Comparison of ENCODE assay signal across 20 cellular contexts in genomic region chr10:102670871-102671434, GRCh38. TPM values are rescaled to one million over a fixed set of nuclear protein-coding genes. Genes with fewer than 3 reads are reported as not detected.
DNase-seq lines count a peak whose midpoint lies in the region; ATAC-seq, FAIRE-seq and TF ChIP-seq lines count a peak whose summit lies in the region.
"Had no signal": no experiment of that assay in that cellular context is flagged by ENCODE, and none has a peak within 500 bp of the region (broad histone marks: within the 10 kb centered on the region; RNA-seq: fewer than 3 reads in every experiment).

No MANE protein-coding gene starts in this region.

- no peak for TF ChIP-seq POLR2A in GM12892 (IDR thresholded peaks at IDR 0.05; ENCODE audit: low read depth, low read length)

- H3K27ac ChIP-seq in neural cell (ENCODE audit: low read length): peak overlapping the region; percentile 68

- H3K27me3 Mint-ChIP-seq in brain: no peaks in the 10 kb centered on the region
- H3K27me3 Mint-ChIP-seq: activated naive CD8-positive, alpha-beta T cell treated with anti-CD3 and anti-CD28 coated beads, Interleukin-2, amount 10 ng/mL, durations not matched to agents 7 days and 5 days; stimulated activated naive B cell treated with anti-CD40 and anti-IgM and Interleukin-4, amounts not matched to agents 10 μg/mL and 1 μg/mL and 100 μg/mL, for 72 hours had no signal

- H3K9ac ChIP-seq in Loucy (ENCODE audit: low read depth, low read length, poor library complexity, severe bottlenecking) (peak overlapping the region; percentile 21), neural cell (ENCODE audit: low read length) (peak overlapping the region; percentile 49)

- H3K27ac Mint-ChIP-seq in brain: peak overlapping the region; percentile 78 to 93 (median 91)
- H3K27ac Mint-ChIP-seq: activated naive CD8-positive, alpha-beta T cell treated with anti-CD3 and anti-CD28 coated beads, Interleukin-2, amount 10 ng/mL, durations not matched to agents 7 days and 5 days; stimulated activated naive B cell treated with anti-CD40 and anti-IgM and Interleukin-4, amounts not matched to agents 10 μg/mL and 1 μg/mL and 100 μg/mL, for 72 hours had no signal

- TF ChIP-seq CTCF in Loucy (conservative IDR thresholded peaks at IDR 0.05; ENCODE audit: low read length) (no peak), brain (conservative IDR thresholded peaks at IDR 0.05) (no peak), neural cell (IDR thresholded peaks at IDR 0.05; ENCODE audit: poor library complexity, severe bottlenecking) (no peak)

- H3K4me2 ChIP-seq in Loucy (ENCODE audit: low read depth, low read length, poor library complexity, severe bottlenecking): no peak overlapping the region
- no peak overlapping the region for H3K4me2 ChIP-seq in neural cell (ENCODE audit: low read length)

- TF ChIP-seq RAD21 in neural cell (conservative IDR thresholded peaks at IDR 0.05): no peak

- no peak for FAIRE-seq in GM12892 (lab: Jason Lieb, UNC)
- FAIRE-seq: pancreas, small intestine had no signal

- no peaks in the 10 kb centered on the region for H3K36me3 ChIP-seq in Loucy (ENCODE audit: insufficient read depth, low read length)
- H3K36me3 ChIP-seq in neural cell (ENCODE audit: insufficient read depth, low read length): no peaks in the 10 kb centered on the region
- H3K36me3 ChIP-seq: HAP-1, pancreas had no signal

- no peak for ATAC-seq in HG02884 (IDR thresholded peaks at IDR 0.05; ENCODE audit: unreplicated experiment)
- ATAC-seq: stimulated activated naive B cell treated with anti-CD40 and anti-IgM and Interleukin-4, amounts not matched to agents 10 μg/mL and 1 μg/mL and 100 μg/mL, for 72 hours had no signal

- H3K4me3 Mint-ChIP-seq in brain: peak overlapping the region in 3 of 5 experiments; percentile 4 to 45 (median 33)
- H3K4me3 Mint-ChIP-seq: activated naive CD8-positive, alpha-beta T cell treated with anti-CD3 and anti-CD28 coated beads, Interleukin-2, amount 10 ng/mL, durations not matched to agents 7 days and 5 days; stimulated activated naive B cell treated with anti-CD40 and anti-IgM and Interleukin-4, amounts not matched to agents 10 μg/mL and 1 μg/mL and 100 μg/mL, for 72 hours had no signal

- no peaks in the 10 kb centered on the region for H4K20me1 ChIP-seq in Loucy (ENCODE audit: insufficient read depth, low read length, poor library complexity, severe bottlenecking)
- no peaks in the 10 kb centered on the region for H4K20me1 ChIP-seq in neural cell (ENCODE audit: insufficient read depth)

- no peak for TF ChIP-seq EP300 in neural cell (conservative IDR thresholded peaks at IDR 0.05; ENCODE audit: poor library complexity, severe bottlenecking)

- H3K9me2 ChIP-seq in Loucy (replicated peaks; ENCODE audit: low read depth, low read length): no peaks in the 10 kb centered on the region
- H3K9me2 ChIP-seq in neural cell (ENCODE audit: insufficient read depth, low read length): no peaks in the 10 kb centered on the region

- in situ Hi-C loops in G401 (cut with HindIII; ENCODE audit: low sequenced_read_pairs): no loop called here

- DNase-seq in G401 (ENCODE audit: low spot score): peak; percentile 57
- no peak for DNase-seq in NCI-H1417 treated with DMSO at 0.1 percent for 48 hours (lab: John Stamatoyannopoulos, UW)
- DNase-seq in GM12892 (ENCODE audit: insufficient read length): no peak
- DNase-seq: activated CD4-positive, alpha-beta T cell treated with anti-CD3 and anti-CD28 coated beads for 48 hours; activated naive CD8-positive, alpha-beta T cell treated with anti-CD3 and anti-CD28 coated beads, Interleukin-2, amount 10 ng/mL, durations not matched to agents 7 days and 5 days; AML-193; cerebellar nuclear complex; DND-41; KG1; NCI-H1417; NCI-H748 treated with DMSO at 0.1 percent for 48 hours; RPMI8226; small intestine; stimulated activated naive B cell treated with anti-CD40 and anti-IgM and Interleukin-4, amounts not matched to agents 10 μg/mL and 1 μg/mL and 100 μg/mL, for 72 hours had no signal

- H3K4me1 ChIP-seq in Loucy (ENCODE audit: insufficient read depth, low read length, poor library complexity, severe bottlenecking): peaks cover 69% of the 10 kb centered on the region

- H3K4me3 ChIP-seq in Loucy (ENCODE audit: low read length, poor library complexity, severe bottlenecking) (no peak overlapping the region), neural cell (ENCODE audit: low read length) (peak overlapping the region; percentile 44)
- H3K4me3 ChIP-seq: HAP-1, pancreas had no signal

- H3K36me3 Mint-ChIP-seq in brain: no peaks in the 10 kb centered on the region
- H3K36me3 Mint-ChIP-seq: activated naive CD8-positive, alpha-beta T cell treated with anti-CD3 and anti-CD28 coated beads, Interleukin-2, amount 10 ng/mL, durations not matched to agents 7 days and 5 days; stimulated activated naive B cell treated with anti-CD40 and anti-IgM and Interleukin-4, amounts not matched to agents 10 μg/mL and 1 μg/mL and 100 μg/mL, for 72 hours had no signal

- H3K9me3 ChIP-seq in Loucy (ENCODE audit: insufficient read depth, low read depth, low read length) (no peaks in the 10 kb centered on the region), neural cell (ENCODE audit: low read length) (no peaks in the 10 kb centered on the region)
- H3K9me3 ChIP-seq: HAP-1, pancreas had no signal

- no peaks in the 10 kb centered on the region for H3F3A ChIP-seq in Loucy (ENCODE audit: low read depth)
- no peaks in the 10 kb centered on the region for H3F3A ChIP-seq in neural cell (ENCODE audit: insufficient read depth, low read length, poor library complexity, severe bottlenecking)

- H3K27me3 ChIP-seq in Loucy (ENCODE audit: insufficient read depth, low read length, poor library complexity, severe bottlenecking): no peaks in the 10 kb centered on the region
- H3K27me3 ChIP-seq in neural cell (ENCODE audit: insufficient read depth, low read depth, low read length): no peaks in the 10 kb centered on the region
- H3K27me3 ChIP-seq: pancreas had no signal

- H3K9me3 Mint-ChIP-seq in brain: peaks cover 0 to 2% (median 0%) of the 10 kb centered on the region in 5 experiments
- H3K9me3 Mint-ChIP-seq: activated naive CD8-positive, alpha-beta T cell treated with anti-CD3 and anti-CD28 coated beads, Interleukin-2, amount 10 ng/mL, durations not matched to agents 7 days and 5 days; stimulated activated naive B cell treated with anti-CD40 and anti-IgM and Interleukin-4, amounts not matched to agents 10 μg/mL and 1 μg/mL and 100 μg/mL, for 72 hours had no signal

- H2AFZ ChIP-seq in Loucy (ENCODE audit: low read length) (no peak overlapping the region), neural cell (ENCODE audit: low read depth, low read length) (no peak overlapping the region)

- H3K79me2 ChIP-seq in Loucy (ENCODE audit: insufficient read depth, low read length) (no peaks in the 10 kb centered on the region), neural cell (replicated peaks; ENCODE audit: insufficient read depth, low read length) (no peaks in the 10 kb centered on the region)

- peaks cover 90% of the 10 kb centered on the region for H3K4me1 Mint-ChIP-seq in brain

TF ChIP-seq in neural cell, 6 proteins besides CTCF, POLR2A, EP300 and RAD21:
- TF ChIP-seq EZH2 (IDR thresholded peaks at IDR 0.05; ENCODE audit: borderline replicate concordance, insufficient read depth, low read length, poor library complexity, severe bottlenecking) (no peak), POLR2AphosphoS5 (IDR thresholded peaks at IDR 0.05) (peak; percentile 21)

RNA-seq across cellular contexts. Expression of gene TRIM8, which starts 26.7 kb away (rescaled TPM):
- 30.2 and 44.4 TPM in 2 replicates for total RNA-seq in G401 (2014; rRNA removed; shearing (Covaris generic))
- polyA plus RNA-seq in brain (ENCODE audit: insufficient read depth, low read depth, low replicate concordance) (97.4 TPM), neural cell (47.5 and 59.2 TPM in 2 replicates)
- polyA minus RNA-seq in neural cell: 63.4 and 77.9 TPM in 2 replicates
- polyA plus RNA-seq in GM12892 (2012; ENCODE audit: missing spikeins): 25.0 TPM

RNA-seq across cellular contexts. Expression of gene ARL3, which starts 43.2 kb away (rescaled TPM):
- 10.4 and 10.5 TPM in 2 replicates for total RNA-seq in G401 (2014; rRNA removed; shearing (Covaris generic))
- polyA plus RNA-seq in brain (ENCODE audit: insufficient read depth, low read depth, low replicate concordance) (33.2 TPM), neural cell (51.9 and 56.0 TPM in 2 replicates)
- 37.6 and 41.4 TPM in 2 replicates for polyA minus RNA-seq in neural cell
- 14.1 TPM for polyA plus RNA-seq in GM12892 (2012; ENCODE audit: missing spikeins)

RNA-seq across cellular contexts. Expression of gene SFXN2, which starts 43.5 kb away (rescaled TPM):
- total RNA-seq in G401 (2014; rRNA removed; shearing (Covaris generic)): 17.0 and 25.7 TPM in 2 replicates
- polyA plus RNA-seq in brain (ENCODE audit: insufficient read depth, low read depth, low replicate concordance) (5.7 TPM), neural cell (14.9 and 16.0 TPM in 2 replicates)
- 11.0 and 12.3 TPM in 2 replicates for polyA minus RNA-seq in neural cell
- 14.1 TPM for polyA plus RNA-seq in GM12892 (2012; ENCODE audit: missing spikeins)
